ENCODE assay signal across 18 cellular contexts in the genomic region with DNA sequence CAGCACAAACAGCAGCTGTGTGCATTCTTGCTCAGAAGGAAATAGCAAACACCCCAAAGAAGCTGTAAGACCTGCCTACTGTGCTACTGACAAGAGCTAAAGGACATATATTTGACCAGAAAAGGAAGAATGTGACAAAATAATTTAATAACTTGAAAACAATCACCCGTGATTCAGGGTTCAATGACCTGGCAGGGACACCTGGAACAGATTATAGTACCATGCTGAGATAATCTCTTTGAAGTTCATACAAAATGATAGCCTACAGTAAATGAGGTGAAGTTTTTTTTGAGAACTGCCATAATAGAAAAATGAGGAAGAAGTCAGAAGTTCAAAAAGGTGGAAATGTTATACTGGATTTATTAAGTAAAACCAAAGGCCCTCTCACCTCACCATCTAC.
"Had no signal": no experiment of that assay in that cellular context is flagged by ENCODE, and none has a peak within 500 bp of the region (broad histone marks: within the 10 kb centered on the region; RNA-seq: fewer than 3 reads in every experiment).

No MANE protein-coding gene starts in this region.

- H3K9ac ChIP-seq: KMS-11 had no signal

- DNase-seq: Kasumi-1, MM.1S, NCI-H1092 treated with DMSO at 0.1 percent for 48 hours, NCI-H1694, NCI-H187 treated with DMSO at 0.1 percent for 48 hours, NCI-H2029 treated with DMSO at 0.1 percent for 48 hours, NCI-H2171 treated with DMSO at 0.1 percent for 48 hours, NCI-H345, NCI-H446 treated with DMSO at 0.1 percent for 48 hours, NCI-H510A treated with DMSO at 0.1 percent for 48 hours, NCI-H526, NCI-H82, Right ventricle myocardium superior, RPMI8226, SIG-M5 had no signal

- H3K4me2 ChIP-seq: KMS-11 had no signal

- H3K4me1 ChIP-seq: SJSA1 had no signal

- H3K9me3 ChIP-seq: SJSA1 had no signal

- H3K27ac ChIP-seq: KMS-11, SJSA1, SK-N-MC had no signal

- H3K4me3 ChIP-seq: SJSA1, SK-N-MC had no signal

- H3K36me3 ChIP-seq: SJSA1 had no signal

- H3K27me3 ChIP-seq: SJSA1 had no signal
